8 cellular contexts compared by ENCODE assay signal in the genomic region with DNA sequence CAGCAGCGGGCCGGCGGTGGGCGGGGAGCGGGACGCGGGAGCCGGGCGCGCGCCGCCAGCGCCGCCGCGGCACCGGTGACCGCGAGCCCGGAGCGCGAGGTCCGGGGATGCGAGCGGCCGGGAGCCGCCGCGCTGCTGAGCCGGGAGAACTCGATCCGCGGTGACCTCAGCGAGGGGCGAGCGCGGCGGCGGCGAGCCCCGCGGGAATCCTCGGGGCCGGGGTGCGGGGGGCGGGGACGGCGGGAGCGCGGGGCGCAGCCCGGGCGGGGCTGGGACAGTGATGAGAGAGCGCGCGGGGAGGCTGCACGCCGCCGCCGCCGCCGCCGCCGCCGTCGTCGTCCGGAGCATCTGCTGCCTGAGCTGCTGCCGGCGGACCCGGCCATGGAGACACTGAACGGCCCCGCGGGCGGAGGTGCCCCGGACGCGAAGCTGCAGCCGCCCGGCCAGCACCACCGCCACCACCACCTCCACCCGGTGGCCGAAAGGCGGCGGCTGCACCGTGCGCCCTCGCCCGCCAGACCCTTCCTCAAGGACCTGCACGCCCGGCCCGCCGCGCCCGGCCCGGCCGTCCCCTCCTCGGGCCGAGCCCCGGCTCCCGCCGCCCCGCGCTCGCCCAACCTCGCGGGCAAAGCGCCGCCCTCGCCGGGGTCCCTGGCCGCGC. TPM values are rescaled to one million over a fixed set of nuclear protein-coding genes. Genes with fewer than 3 reads are reported as not detected.
DNase-seq lines count a peak whose midpoint lies in the region; ATAC-seq and TF ChIP-seq lines count a peak whose summit lies in the region.

A gene (plus strand): TSS at position 277 of the 661 bp plus-strand sequence. CDS start 105 bp downstream, at position 382.

- DNase-seq in SK-N-SH = peak; percentile 89
- DNase-seq in choroid plexus epithelial cell (ENCODE audit: low read depth) = peak; percentile 49
- DNase-seq in left colon = peak in 1 of 2 donors; percentile 47
- DNase-seq in stimulated activated CD8-positive, alpha-beta memory T cell treated with anti-CD3 and anti-CD28 coated beads, Interleukin-12 subunit alpha, Interleukin-12 subunit beta, amount 100 ng/mL, for 4 hours (ENCODE audit: low read depth) = peak; percentile 10
- DNase-seq in NOMO-1 treated with DMSO at 0.1 percent for 48 hours (lab: John Stamatoyannopoulos, UW; ENCODE audit: unreplicated experiment) = no peak

- peaks cover 13% of the 10 kb centered on the region for H3F3A ChIP-seq in SK-N-SH (replicated peaks; ENCODE audit: insufficient read depth)

- H4K20me1 ChIP-seq in SK-N-SH (ENCODE audit: insufficient read depth) = peaks cover 38% of the 10 kb centered on the region

- no peak for TF ChIP-seq CTCF in SK-N-SH (IDR thresholded peaks at IDR 0.05)
- TF ChIP-seq CTCF in choroid plexus epithelial cell (conservative IDR thresholded peaks at IDR 0.05; ENCODE audit: low read depth, low read length) = no peak

- TF ChIP-seq EP300 in SK-N-SH (IDR thresholded peaks at IDR 0.05; ENCODE audit: borderline replicate concordance in 1 of 2, low read depth in 1 of 2, low read length in 1 of 2) = no peak

- peaks cover 36% of the 10 kb centered on the region for H3K4me1 ChIP-seq in ES-I3 (ENCODE audit: insufficient read depth, low read length)
- H3K4me1 ChIP-seq in SK-N-SH (ENCODE audit: control insufficient read depth in 1 of 2, insufficient read depth in 2 of 2, low read depth in 1 of 2, low read length in 1 of 2) = peaks cover 20 to 25% of the 10 kb centered on the region in 2 experiments

- H3K27ac ChIP-seq in SK-N-SH (ENCODE audit: low read depth in 2 of 2, low read length in 1 of 2) = peak within 1 kb of the TSS; percentile 86 to 87

- CTCF ChIA-PET in SK-N-SH (lab: Yijun Ruan, JAX) = interaction anchor here (0.7 to 4.5 kb wide), 9 partner anchors 9 to 282 kb away, joined by 3 to 24 read pairs (median 6); no protein-coding TSS in a partner anchor

- no peak for TF ChIP-seq RAD21 in SK-N-SH (IDR thresholded peaks at IDR 0.05; ENCODE audit: low read length)

- H3K9ac ChIP-seq in ES-I3 (ENCODE audit: low read depth, low read length) (peak within 1 kb of the TSS; percentile 59), SK-N-SH (peak within 1 kb of the TSS; percentile 75)

- peak within 1 kb of the TSS; percentile 92 for H2AFZ ChIP-seq in SK-N-SH (ENCODE audit: low read depth)

- H3K36me3 ChIP-seq in ES-I3 (ENCODE audit: insufficient read depth, low read length) (0 out of 2 replicates have a peak, but pooled peaks cover 3% of the 10 kb centered on the region), SK-N-SH (replicated peaks in 1 of 2; ENCODE audit: control insufficient read depth in 1 of 2, insufficient read depth in 2 of 2, low read length in 1 of 2) (peaks cover 0 to 6% of the 10 kb centered on the region in 2 experiments)

- intact Hi-C loops in left colon (cut with DNase I, micrococcal nuclease) = no loop called here

- H3K9me2 ChIP-seq in SK-N-SH = no peaks in the 10 kb centered on the region

- no CpG with 5 or more reads among the region's 113 CpGs for WGBS in SK-N-SH (ENCODE audit: low lambda C conversion rate)

- POLR2A ChIA-PET in SK-N-SH (lab: Yijun Ruan, JAX) = interaction anchor here (2.0 kb wide), 2 partner anchors 61 to 277 kb away, joined by 13 to 16 read pairs; no protein-coding TSS in a partner anchor

- H3K4me3 ChIP-seq in SK-N-SH (ENCODE audit: low read depth in 2 of 2, low read length in 1 of 2) (peak within 1 kb of the TSS; percentile 83 to 97), choroid plexus epithelial cell (ENCODE audit: low read depth, low read length) (peak within 1 kb of the TSS; percentile 71)

- peak within 1 kb of the TSS; percentile 97 for H3K4me2 ChIP-seq in SK-N-SH

- H3K9me3 ChIP-seq in ES-I3 (ENCODE audit: control insufficient read depth, insufficient read depth, low read length) (no peaks in the 10 kb centered on the region), SK-N-SH (no peaks in the 10 kb centered on the region)

- H3K79me2 ChIP-seq in SK-N-SH (ENCODE audit: insufficient read depth) = peaks cover 45% of the 10 kb centered on the region

- H3K27me3 ChIP-seq in SK-N-SH (ENCODE audit: insufficient read depth) = no peaks in the 10 kb centered on the region

- peak; percentile 22 for ATAC-seq in GM21367 (IDR thresholded peaks at IDR 0.05; ENCODE audit: unreplicated experiment)
- peak; percentile 21 for ATAC-seq in HG03558 (IDR thresholded peaks at IDR 0.05; ENCODE audit: extremely low read depth, unreplicated experiment)
- ATAC-seq in left colon = peak; percentile 3

TF ChIP-seq in SK-N-SH, 30 proteins besides CTCF, POLR2A, EP300 and RAD21:
- no peak for TF ChIP-seq TEAD4 (IDR thresholded peaks at IDR 0.05; ENCODE audit: borderline replicate concordance, insufficient read depth)
- TF ChIP-seq JUND (IDR thresholded peaks at IDR 0.05) = no peak
- no peak for TF ChIP-seq SIN3A (IDR thresholded peaks at IDR 0.05; ENCODE audit: borderline replicate concordance, low read depth, low read length)
- TF ChIP-seq TCF12 (IDR thresholded peaks at IDR 0.05) = no peak
- TF ChIP-seq, protein P1, sequence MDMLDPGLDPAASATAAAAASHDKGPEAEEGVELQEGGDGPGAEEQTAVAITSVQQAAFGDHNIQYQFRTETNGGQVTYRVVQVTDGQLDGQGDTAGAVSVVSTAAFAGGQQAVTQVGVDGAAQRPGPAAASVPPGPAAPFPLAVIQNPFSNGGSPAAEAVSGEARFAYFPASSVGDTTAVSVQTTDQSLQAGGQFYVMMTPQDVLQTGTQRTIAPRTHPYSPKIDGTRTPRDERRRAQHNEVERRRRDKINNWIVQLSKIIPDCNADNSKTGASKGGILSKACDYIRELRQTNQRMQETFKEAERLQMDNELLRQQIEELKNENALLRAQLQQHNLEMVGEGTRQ (IDR thresholded peaks at IDR 0.05; ENCODE audit: borderline replicate concordance, low read depth, low read length) = no peak
- no peak for TF ChIP-seq ELF1 (IDR thresholded peaks at IDR 0.05)
- no peak for TF ChIP-seq NRF1 (IDR thresholded peaks at IDR 0.05; ENCODE audit: low read depth, low read length)
- no peak for TF ChIP-seq TAF1 (IDR thresholded peaks at IDR 0.05; ENCODE audit: borderline replicate concordance, low read depth, low read length)
- TF ChIP-seq, protein P2, sequence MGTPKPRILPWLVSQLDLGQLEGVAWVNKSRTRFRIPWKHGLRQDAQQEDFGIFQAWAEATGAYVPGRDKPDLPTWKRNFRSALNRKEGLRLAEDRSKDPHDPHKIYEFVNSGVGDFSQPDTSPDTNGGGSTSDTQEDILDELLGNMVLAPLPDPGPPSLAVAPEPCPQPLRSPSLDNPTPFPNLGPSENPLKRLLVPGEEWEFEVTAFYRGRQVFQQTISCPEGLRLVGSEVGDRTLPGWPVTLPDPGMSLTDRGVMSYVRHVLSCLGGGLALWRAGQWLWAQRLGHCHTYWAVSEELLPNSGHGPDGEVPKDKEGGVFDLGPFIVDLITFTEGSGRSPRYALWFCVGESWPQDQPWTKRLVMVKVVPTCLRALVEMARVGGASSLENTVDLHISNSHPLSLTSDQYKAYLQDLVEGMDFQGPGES (IDR thresholded peaks at IDR 0.05; ENCODE audit: low read depth, low read length) = no peak
- no peak for TF ChIP-seq SMC3 (IDR thresholded peaks at IDR 0.05; ENCODE audit: low read depth, low read length)
- TF ChIP-seq FOXJ3 (CRISPR knock-in tag; IDR thresholded peaks at IDR 0.05) = no peak
- no peak for TF ChIP-seq FOSL2 (IDR thresholded peaks at IDR 0.05; ENCODE audit: borderline replicate concordance, low read depth)
- TF ChIP-seq NFIC (IDR thresholded peaks at IDR 0.05; ENCODE audit: borderline replicate concordance) = no peak
- TF ChIP-seq GATA2 (CRISPR knock-in tag; IDR thresholded peaks at IDR 0.05) = no peak
- TF ChIP-seq RFX5 (IDR thresholded peaks at IDR 0.05; ENCODE audit: low read length) = no peak
TF ChIP-seq in SK-N-SH: peak in this region for 0.

RNA-seq across cellular contexts. Expression of the gene that starts here (rescaled TPM):
- 28.0 and 33.5 TPM in 2 replicates for polyA plus RNA-seq in SK-N-SH (2012; rRNA removed)
- 17.3 and 20.2 TPM in 2 replicates for polyA plus RNA-seq in SK-N-SH (2012; cell fraction: cytosol; rRNA removed)
- polyA plus RNA-seq in SK-N-SH (2012; cell fraction: nucleus; rRNA removed) = 139 and 156 TPM in 2 replicates
- 10 to 100 TPM in 1 of 2 donors, 1 to 10 TPM in 1; 4.1 to 17.2 TPM for total RNA-seq in left colon
